14 cellular contexts compared by ENCODE assay signal in genomic region chr15:96323250-96324162, GRCh38. TPM values are rescaled to one million over a fixed set of nuclear protein-coding genes. Genes with fewer than 3 reads are reported as not detected.
DNase-seq lines count a peak whose midpoint lies in the region; ATAC-seq, FAIRE-seq and TF ChIP-seq lines count a peak whose summit lies in the region.
"Had no signal": no experiment of that assay in that cellular context is flagged by ENCODE, and none has a peak within 500 bp of the region (broad histone marks: within the 10 kb centered on the region; RNA-seq: fewer than 3 reads in every experiment).

No MANE protein-coding gene starts in this region.

- WGBS in psoas muscle, 3 donors = 79 to 85% (median 84%) methylated on average over 31 of the region's 31 CpGs

- H3K4me3 ChIP-seq in brain microvascular endothelial cell (ENCODE audit: low read depth, low read length) = peak overlapping the region; percentile 94
- H3K4me3 ChIP-seq in iPS-20b (ENCODE audit: low read length) = peak overlapping the region; percentile 59; the same call in 1 of the 2 replicates
- H3K4me3 ChIP-seq in psoas muscle = peak overlapping the region; percentile 92

- H3K9me3 ChIP-seq in iPS-20b (ENCODE audit: insufficient read depth, low read depth, low read length) = no peaks in the 10 kb centered on the region; the same call in 1 of the 2 replicates
- H3K9me3 ChIP-seq in psoas muscle = no peaks in the 10 kb centered on the region
- H3K9me3 ChIP-seq: neutrophil had no signal

- in situ Hi-C loops in GM13976 (cut with MboI; ENCODE audit: low sequenced_read_pairs, unreplicated experiment) (no loop called here), brain microvascular endothelial cell (cut with HindIII; ENCODE audit: low pct_ligation_motif_present, low sequenced_read_pairs) (no loop called here)

- no peaks in the 10 kb centered on the region for H3K36me3 ChIP-seq in brain microvascular endothelial cell (replicated peaks)
- H3K36me3 ChIP-seq in iPS-20b (ENCODE audit: insufficient read depth, low read depth, low read length) = no peaks in the 10 kb centered on the region
- no peaks in the 10 kb centered on the region for H3K36me3 ChIP-seq in psoas muscle (ENCODE audit: insufficient read depth in 1 of 2, low read depth in 1 of 2)
- H3K36me3 ChIP-seq: neutrophil had no signal

- H3K27me3 ChIP-seq in brain microvascular endothelial cell (replicated peaks) = no peaks in the 10 kb centered on the region
- H3K27me3 ChIP-seq in iPS-20b (ENCODE audit: insufficient read depth, low read length) = peaks cover 100% of the 10 kb centered on the region
- peaks cover 0 to 82% (median 24%) of the 10 kb centered on the region in 3 donors for H3K27me3 ChIP-seq in psoas muscle (ENCODE audit: insufficient read depth in 3 of 3, low read length in 2 of 3)

- H3K4me1 ChIP-seq in iPS-20b (ENCODE audit: insufficient read depth, low read length) (peaks cover 21% of the 10 kb centered on the region; the same call in 1 of the 2 replicates), psoas muscle (no peaks in the 10 kb centered on the region)

- no peak for FAIRE-seq in urothelium cell line (lab: Jason Lieb, UNC)
- FAIRE-seq: frontal cortex had no signal

- H3K27ac ChIP-seq in brain microvascular endothelial cell = peak overlapping the region; percentile 85
- no peak overlapping the region for H3K27ac ChIP-seq in iPS-20b (ENCODE audit: low read length)
- peak overlapping the region; percentile 77 for H3K27ac ChIP-seq in psoas muscle
- H3K27ac ChIP-seq: neutrophil had no signal

- H3K9ac ChIP-seq in iPS-20b (ENCODE audit: low read depth, low read length) = no peak overlapping the region

- peak; percentile 21 for DNase-seq in GM13976 (ENCODE audit: low spot score)
- no peak for DNase-seq in brain microvascular endothelial cell
- no peak for DNase-seq in psoas muscle
- no peak for DNase-seq in urothelium cell line (ENCODE audit: low spot score)
- DNase-seq in OCI-M1 (lab: John Stamatoyannopoulos, UW) = no peak
- DNase-seq in NOMO-1 (lab: John Stamatoyannopoulos, UW; ENCODE audit: unreplicated experiment in 2 of 2) = no peak
- DNase-seq: anterior cingulate cortex; CD4-positive, CD25-positive, alpha-beta regulatory T cell; NCI-H146; T1000 had no signal

- TF ChIP-seq CTCF in GM13976 (IDR thresholded peaks at IDR 0.05; ENCODE audit: borderline replicate concordance, control extremely low read depth, extremely low read depth, insufficient read depth, missing control alignments) (no peak), brain microvascular endothelial cell (IDR thresholded peaks at IDR 0.05; ENCODE audit: low read depth, low read length, missing control alignments) (no peak), psoas muscle (IDR thresholded peaks at IDR 0.05) (no peak)

- intact Hi-C loops in psoas muscle (cut with DNase I) = loop anchor here (10.0 kb wide), 3 partner anchors 269 to 1431 kb away; no protein-coding TSS in a partner anchor

- ATAC-seq in psoas muscle (no peak), GM21526 (IDR thresholded peaks at IDR 0.05; ENCODE audit: low FRiP score, unreplicated experiment) (no peak)

RNA-seq across cellular contexts. Expression of gene NR2F2, which starts 7.0 kb away (rescaled TPM):
- total RNA-seq in psoas muscle = 10 to 100 TPM; 14.5 to 17.1 (median 15.7) TPM
- 10 to 100 TPM; 10.3 to 20.1 (median 11.3) TPM for polyA plus RNA-seq in psoas muscle
- total RNA-seq: CD4-positive, CD25-positive, alpha-beta regulatory T cell had no signal
- polyA plus RNA-seq: CD4-positive, CD25-positive, alpha-beta regulatory T cell had no signal
